In genomic region chr19:43554317-43554895, GRCh38 we compare ENCODE assay signal across 16 cellular contexts. TPM values are rescaled to one million over a fixed set of nuclear protein-coding genes. Genes with fewer than 3 reads are reported as not detected.
DNase-seq lines count a peak whose midpoint lies in the region; ATAC-seq, FAIRE-seq and TF ChIP-seq lines count a peak whose summit lies in the region.
"Had no signal": no experiment of that assay in that cellular context is flagged by ENCODE, and none has a peak within 500 bp of the region (broad histone marks: within the 10 kb centered on the region; RNA-seq: fewer than 3 reads in every experiment).

No MANE protein-coding gene starts in this region.

- CTCF ChIA-PET in activated CD8-positive, alpha-beta memory T cell treated with anti-CD3 and anti-CD28 coated beads, Interleukin-2, amount 10 ng/mL, durations not matched to agents 7 days and 5 days (lab: Charles Lee): interaction anchor here (1.0 to 9.2 kb wide), 24 partner anchors 9 to 255 kb away, joined by 3 to 173 read pairs (median 8); partner anchors contain the start of genes IRGQ, PINLYP, SMG9 and XRCC1
- CTCF ChIA-PET in CD8-positive, alpha-beta memory T cell (lab: Charles Lee): interaction anchor here (0.6 to 6.9 kb wide), 29 partner anchors 8 to 122 kb away, joined by 3 to 124 read pairs (median 5); partner anchors contain the start of genes ETHE1, IRGQ, PHLDB3 and PINLYP

- H3K27me3 Mint-ChIP-seq in activated CD8-positive, alpha-beta memory T cell treated with anti-CD3 and anti-CD28 coated beads, Interleukin-2, amount 10 ng/mL, durations not matched to agents 7 days and 5 days: no peaks in the 10 kb centered on the region
- no peaks in the 10 kb centered on the region for H3K27me3 Mint-ChIP-seq in CD8-positive, alpha-beta memory T cell

- H3K4me3 ChIP-seq in CD8-positive, alpha-beta memory T cell (ENCODE audit: low read length): no peak overlapping the region
- no peak overlapping the region for H3K4me3 ChIP-seq in bronchial epithelial cell (ENCODE audit: low read depth, low read length)
- H3K4me3 ChIP-seq in spleen: no peak overlapping the region
- no peak overlapping the region for H3K4me3 ChIP-seq in coronary artery
- H3K4me3 ChIP-seq: PC-9 had no signal

- no peaks in the 10 kb centered on the region for H3K9me3 Mint-ChIP-seq in activated CD8-positive, alpha-beta memory T cell treated with anti-CD3 and anti-CD28 coated beads, Interleukin-2, amount 10 ng/mL, durations not matched to agents 7 days and 5 days (ENCODE audit: low read depth)
- no peaks in the 10 kb centered on the region for H3K9me3 Mint-ChIP-seq in CD8-positive, alpha-beta memory T cell
- H3K9me3 Mint-ChIP-seq: CD8-positive, alpha-beta T cell had no signal

- WGBS in spleen, 5 donors: 96 to 98% (median 97%) methylated on average over 15 of the region's 15 CpGs

- no peak for DNase-seq in activated CD8-positive, alpha-beta memory T cell treated with anti-CD3 and anti-CD28 coated beads, Interleukin-2, amount 10 ng/mL, durations not matched to agents 7 days and 5 days
- DNase-seq in activated CD8-positive, alpha-beta memory T cell treated with anti-CD3 and anti-CD28 coated beads, Interleukin-2, amount 50 U/mL, for 4 hours: no peak
- DNase-seq in CD8-positive, alpha-beta memory T cell: no peak
- DNase-seq in bronchial epithelial cell (ENCODE audit: low read depth) (no peak), spleen (peak; percentile 56), coronary artery (ENCODE audit: low spot score) (no peak)
- DNase-seq: NCI-H1048, NCI-H2081 treated with DMSO at 0.1 percent for 48 hours had no signal

- peaks cover 9% of the 10 kb centered on the region for H3K4me1 ChIP-seq in CD8-positive, alpha-beta memory T cell (ENCODE audit: insufficient read depth, low read length)
- peaks cover 0 to 24% (median 7%) of the 10 kb centered on the region in 6 donors for H3K4me1 ChIP-seq in spleen

- H3K27me3 ChIP-seq in CD8-positive, alpha-beta memory T cell (ENCODE audit: insufficient read depth, low read length, poor library complexity, severe bottlenecking): no peaks in the 10 kb centered on the region
- H3K27me3 ChIP-seq in bronchial epithelial cell (ENCODE audit: control insufficient read depth, insufficient read depth, low read length) (no peaks in the 10 kb centered on the region), spleen (replicated peaks in 1 of 7) (no peaks in the 10 kb centered on the region)

- TF ChIP-seq CTCF in bronchial epithelial cell (IDR thresholded peaks at IDR 0.05; ENCODE audit: insufficient read depth, low read length, severe bottlenecking): no peak
- no peak for TF ChIP-seq CTCF in spleen (IDR thresholded peaks at IDR 0.05 in 8 of 11, conservative IDR thresholded peaks at IDR 0.05 in 3 of 11)
- no peak for TF ChIP-seq CTCF in coronary artery (IDR thresholded peaks at IDR 0.05)

- peak overlapping the region; percentile 29 for H3K27ac Mint-ChIP-seq in activated CD8-positive, alpha-beta memory T cell treated with anti-CD3 and anti-CD28 coated beads, Interleukin-2, amount 10 ng/mL, durations not matched to agents 7 days and 5 days
- peak overlapping the region in 5 of 8 donors; percentile 23 to 90 (median 72) for H3K27ac Mint-ChIP-seq in CD8-positive, alpha-beta memory T cell

- H3K4me3 Mint-ChIP-seq in activated CD8-positive, alpha-beta memory T cell treated with anti-CD3 and anti-CD28 coated beads, Interleukin-2, amount 10 ng/mL, durations not matched to agents 7 days and 5 days: no peak overlapping the region
- no peak overlapping the region for H3K4me3 Mint-ChIP-seq in CD8-positive, alpha-beta memory T cell
- H3K4me3 Mint-ChIP-seq: CD8-positive, alpha-beta T cell had no signal

- POLR2A ChIA-PET in CD8-positive, alpha-beta memory T cell (lab: Charles Lee): interaction anchor here (1.3 to 1.5 kb wide), 2 partner anchors 21 to 41 kb away, joined by 5 to 23 read pairs; partner anchors contain the start of genes IRGQ, ZNF575 and ZNF576

- intact Hi-C loops in spleen (cut with DNase I; ENCODE audit: low total_unique reads): no loop called here

- peaks cover 43% of the 10 kb centered on the region for H3K36me3 ChIP-seq in CD8-positive, alpha-beta memory T cell (ENCODE audit: insufficient read depth, low read length)
- H3K36me3 ChIP-seq in bronchial epithelial cell (ENCODE audit: control insufficient read depth, insufficient read depth, low read length) (peaks cover 24% of the 10 kb centered on the region), spleen (peaks cover 0 to 100% (median 51%) of the 10 kb centered on the region in 6 donors)

- FAIRE-seq in bronchial epithelial cell (lab: Jason Lieb, UNC): peak; percentile 72
- FAIRE-seq: A204.1 had no signal

- peaks cover 13% of the 10 kb centered on the region for H3K36me3 Mint-ChIP-seq in activated CD8-positive, alpha-beta memory T cell treated with anti-CD3 and anti-CD28 coated beads, Interleukin-2, amount 10 ng/mL, durations not matched to agents 7 days and 5 days
- peaks cover 5 to 67% (median 12%) of the 10 kb centered on the region in 3 donors for H3K36me3 Mint-ChIP-seq in CD8-positive, alpha-beta memory T cell

- no peaks in the 10 kb centered on the region for H3K9me3 ChIP-seq in CD8-positive, alpha-beta memory T cell (ENCODE audit: low read length)
- H3K9me3 ChIP-seq in spleen: no peaks in the 10 kb centered on the region

- ATAC-seq in activated CD8-positive, alpha-beta memory T cell treated with anti-CD3 and anti-CD28 coated beads, Interleukin-2, amount 10 ng/mL, durations not matched to agents 7 days and 5 days: no peak
- ATAC-seq in HG03025 (IDR thresholded peaks at IDR 0.05; ENCODE audit: low FRiP score, unreplicated experiment) (no peak), HG02973 (IDR thresholded peaks at IDR 0.05; ENCODE audit: unreplicated experiment) (no peak)

- TF ChIP-seq POLR2A in spleen (IDR thresholded peaks at IDR 0.05): no peak

- H3K4me1 Mint-ChIP-seq in activated CD8-positive, alpha-beta memory T cell treated with anti-CD3 and anti-CD28 coated beads, Interleukin-2, amount 10 ng/mL, durations not matched to agents 7 days and 5 days: peaks cover 11% of the 10 kb centered on the region
- peaks cover 14 to 17% (median 15%) of the 10 kb centered on the region in 3 donors for H3K4me1 Mint-ChIP-seq in CD8-positive, alpha-beta memory T cell

- no peak overlapping the region for H3K27ac ChIP-seq in CD8-positive, alpha-beta memory T cell (ENCODE audit: low read depth, low read length)
- H3K27ac ChIP-seq in spleen: no peak overlapping the region
- H3K27ac ChIP-seq in coronary artery: no peak overlapping the region
- H3K27ac ChIP-seq: PC-9 had no signal

RNA-seq across cellular contexts. Expression of gene XRCC1, which starts 20.9 kb away (rescaled TPM):
- total RNA-seq in activated CD8-positive, alpha-beta memory T cell treated with anti-CD3 and anti-CD28 coated beads, Interleukin-2, amount 10 ng/mL, durations not matched to agents 7 days and 5 days: 10 to 100 TPM; 47.7 to 50.6 TPM
- total RNA-seq in CD8-positive, alpha-beta memory T cell: 10 to 100 TPM; 37.0 to 37.2 TPM
- 31.4 TPM for polyA plus RNA-seq in CD8-positive, alpha-beta memory T cell
- total RNA-seq in bronchial epithelial cell (8.3 and 10.5 TPM in 2 replicates), spleen (10 to 100 TPM; 23.6 to 32.0 (median 26.0) TPM)
- polyA plus RNA-seq in spleen: 10 to 100 TPM; 16.0 to 19.0 (median 16.4) TPM

RNA-seq across cellular contexts. Expression of gene PINLYP, which starts 21.2 kb away (rescaled TPM):
- total RNA-seq in activated CD8-positive, alpha-beta memory T cell treated with anti-CD3 and anti-CD28 coated beads, Interleukin-2, amount 10 ng/mL, durations not matched to agents 7 days and 5 days: 10 to 100 TPM; 16.8 to 19.7 TPM
- total RNA-seq in CD8-positive, alpha-beta memory T cell: 10 to 100 TPM in 1 of 2 experiments, 1 to 10 TPM in 1; 9.9 to 13.8 TPM
- polyA plus RNA-seq in CD8-positive, alpha-beta memory T cell: 1.3 TPM
- total RNA-seq in bronchial epithelial cell (0.53 and 0.64 TPM in 2 replicates), spleen (1 to 10 TPM; 2.0 to 8.7 (median 4.3) TPM)
- 10 to 100 TPM in 1 of 3 donors, 1 to 10 TPM in 2; 6.9 to 10.5 (median 9.6) TPM for polyA plus RNA-seq in spleen

RNA-seq across cellular contexts. Expression of gene ZNF575, which starts 21.4 kb away (rescaled TPM):
- 1 to 10 TPM; 2.9 to 3.7 TPM for total RNA-seq in activated CD8-positive, alpha-beta memory T cell treated with anti-CD3 and anti-CD28 coated beads, Interleukin-2, amount 10 ng/mL, durations not matched to agents 7 days and 5 days
- total RNA-seq in CD8-positive, alpha-beta memory T cell: 1 to 10 TPM; 2.1 to 2.3 TPM
- 2.6 TPM for polyA plus RNA-seq in CD8-positive, alpha-beta memory T cell
- total RNA-seq in bronchial epithelial cell (not detected in 2 replicates), spleen (1 to 10 TPM in 5 of 7 donors, not detected in 2; 1.0 to 4.3 (median 2.4) TPM)
- 1 to 10 TPM in 1 of 3 donors, under 1 TPM in 2; 0.82 to 1.9 (median 0.87) TPM for polyA plus RNA-seq in spleen
- total RNA-seq: Daoy, H1, M059J had no signal

RNA-seq across cellular contexts. Expression of gene ETHE1, which starts 27.4 kb away (rescaled TPM):
- 10 to 100 TPM; 52.6 to 55.8 TPM for total RNA-seq in activated CD8-positive, alpha-beta memory T cell treated with anti-CD3 and anti-CD28 coated beads, Interleukin-2, amount 10 ng/mL, durations not matched to agents 7 days and 5 days
- total RNA-seq in CD8-positive, alpha-beta memory T cell: 10 to 100 TPM; 34.4 to 42.3 TPM
- polyA plus RNA-seq in CD8-positive, alpha-beta memory T cell: 77.0 TPM
- total RNA-seq in bronchial epithelial cell (179 and 183 TPM in 2 replicates), spleen (10 to 100 TPM; 25.3 to 53.4 (median 34.6) TPM)
- polyA plus RNA-seq in spleen: 10 to 100 TPM; 20.2 to 42.8 (median 35.3) TPM

RNA-seq across cellular contexts. Expression of gene IRGQ, which starts 41.5 kb away (rescaled TPM):
- total RNA-seq in activated CD8-positive, alpha-beta memory T cell treated with anti-CD3 and anti-CD28 coated beads, Interleukin-2, amount 10 ng/mL, durations not matched to agents 7 days and 5 days: 10 to 100 TPM; 12.9 to 23.0 TPM
- total RNA-seq in CD8-positive, alpha-beta memory T cell: 10 to 100 TPM; 25.4 to 30.2 TPM
- 2.2 TPM for polyA plus RNA-seq in CD8-positive, alpha-beta memory T cell
- total RNA-seq in bronchial epithelial cell: 15.9 and 19.5 TPM in 2 replicates
- 10 to 100 TPM; 16.5 to 25.9 (median 20.9) TPM for total RNA-seq in spleen
- polyA plus RNA-seq in spleen: 1 to 10 TPM; 3.1 to 3.9 (median 3.8) TPM
